1 cellular context compared by ENCODE assay signal in the genomic region with DNA sequence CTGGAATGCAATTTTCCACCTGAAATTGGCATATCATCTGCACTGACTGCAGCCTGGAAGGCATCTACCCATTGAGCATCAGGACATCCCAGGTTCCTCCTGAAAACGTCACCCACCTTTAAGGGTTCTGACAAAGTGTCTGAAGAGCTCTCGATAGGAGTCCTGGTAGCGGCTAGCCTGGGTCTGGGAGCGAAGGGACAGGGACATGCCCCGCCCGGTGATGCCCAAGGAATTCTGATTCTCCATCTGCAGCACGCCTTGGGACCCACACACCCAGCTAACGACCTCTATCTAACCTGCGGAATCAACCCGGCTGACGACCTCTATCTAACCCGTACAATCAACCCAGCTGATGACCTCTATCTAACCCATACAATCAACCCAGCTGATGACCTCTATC.
TF ChIP-seq lines count a peak whose summit lies in the region.

No MANE protein-coding gene starts in this region.

TF ChIP-seq in GM12878, 131 proteins besides CTCF, POLR2A, EP300 and RAD21:
- no peak for TF ChIP-seq RELB (IDR thresholded peaks at IDR 0.05; ENCODE audit: low read depth)
- no peak for TF ChIP-seq PAX5 (IDR thresholded peaks at IDR 0.05; ENCODE audit: borderline replicate concordance, low read depth, low read length)
- no peak for TF ChIP-seq POLR2AphosphoS5 (IDR thresholded peaks at IDR 0.05; ENCODE audit: low read length)
- no peak for TF ChIP-seq EZH2 (IDR thresholded peaks at IDR 0.05; ENCODE audit: borderline replicate concordance, control insufficient read depth, low read depth, low read length)
- TF ChIP-seq, protein P1, sequence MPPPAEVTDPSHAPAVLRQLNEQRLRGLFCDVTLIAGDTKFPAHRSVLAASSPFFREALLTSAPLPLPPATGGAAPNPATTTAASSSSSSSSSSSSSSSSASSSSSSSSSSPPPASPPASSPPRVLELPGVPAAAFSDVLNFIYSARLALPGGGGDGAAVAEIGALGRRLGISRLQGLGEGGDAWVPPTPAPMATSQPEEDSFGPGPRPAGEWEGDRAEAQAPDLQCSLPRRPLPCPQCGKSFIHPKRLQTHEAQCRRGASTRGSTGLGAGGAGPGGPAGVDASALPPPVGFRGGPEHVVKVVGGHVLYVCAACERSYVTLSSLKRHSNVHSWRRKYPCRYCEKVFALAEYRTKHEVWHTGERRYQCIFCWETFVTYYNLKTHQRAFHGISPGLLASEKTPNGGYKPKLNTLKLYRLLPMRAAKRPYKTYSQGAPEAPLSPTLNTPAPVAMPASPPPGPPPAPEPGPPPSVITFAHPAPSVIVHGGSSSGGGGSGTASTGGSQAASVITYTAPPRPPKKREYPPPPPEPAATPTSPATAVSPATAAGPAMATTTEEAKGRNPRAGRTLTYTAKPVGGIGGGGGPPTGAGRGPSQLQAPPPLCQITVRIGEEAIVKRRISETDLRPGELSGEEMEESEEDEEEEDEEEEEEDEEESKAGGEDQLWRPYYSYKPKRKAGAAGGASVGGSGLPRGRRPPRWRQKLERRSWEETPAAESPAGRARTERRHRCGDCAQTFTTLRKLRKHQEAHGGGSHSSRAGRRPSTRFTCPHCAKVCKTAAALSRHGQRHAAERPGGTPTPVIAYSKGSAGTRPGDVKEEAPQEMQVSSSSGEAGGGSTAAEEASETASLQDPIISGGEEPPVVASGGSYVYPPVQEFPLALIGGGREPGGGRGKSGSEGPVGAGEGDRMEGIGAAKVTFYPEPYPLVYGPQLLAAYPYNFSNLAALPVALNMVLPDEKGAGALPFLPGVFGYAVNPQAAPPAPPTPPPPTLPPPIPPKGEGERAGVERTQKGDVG (CRISPR knock-in tag; IDR thresholded peaks at IDR 0.05), result no peak
- TF ChIP-seq, protein P2, sequence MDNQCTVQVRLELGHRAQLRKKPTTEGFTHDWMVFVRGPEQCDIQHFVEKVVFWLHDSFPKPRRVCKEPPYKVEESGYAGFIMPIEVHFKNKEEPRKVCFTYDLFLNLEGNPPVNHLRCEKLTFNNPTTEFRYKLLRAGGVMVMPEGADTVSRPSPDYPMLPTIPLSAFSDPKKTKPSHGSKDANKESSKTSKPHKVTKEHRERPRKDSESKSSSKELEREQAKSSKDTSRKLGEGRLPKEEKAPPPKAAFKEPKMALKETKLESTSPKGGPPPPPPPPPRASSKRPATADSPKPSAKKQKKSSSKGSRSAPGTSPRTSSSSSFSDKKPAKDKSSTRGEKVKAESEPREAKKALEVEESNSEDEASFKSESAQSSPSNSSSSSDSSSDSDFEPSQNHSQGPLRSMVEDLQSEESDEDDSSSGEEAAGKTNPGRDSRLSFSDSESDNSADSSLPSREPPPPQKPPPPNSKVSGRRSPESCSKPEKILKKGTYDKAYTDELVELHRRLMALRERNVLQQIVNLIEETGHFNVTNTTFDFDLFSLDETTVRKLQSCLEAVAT (IDR thresholded peaks at IDR 0.05), result no peak
- no peak for TF ChIP-seq NR2C2 (IDR thresholded peaks at IDR 0.05; ENCODE audit: borderline replicate concordance, control insufficient read depth, insufficient read length, low read depth)
- TF ChIP-seq CBFB (IDR thresholded peaks at IDR 0.05; ENCODE audit: low read depth), result no peak
- TF ChIP-seq SRF (IDR thresholded peaks at IDR 0.05; ENCODE audit: low read depth in 2 of 2, low read length in 2 of 2), result no peak
